8 cellular contexts compared by ENCODE assay signal in the genomic region with DNA sequence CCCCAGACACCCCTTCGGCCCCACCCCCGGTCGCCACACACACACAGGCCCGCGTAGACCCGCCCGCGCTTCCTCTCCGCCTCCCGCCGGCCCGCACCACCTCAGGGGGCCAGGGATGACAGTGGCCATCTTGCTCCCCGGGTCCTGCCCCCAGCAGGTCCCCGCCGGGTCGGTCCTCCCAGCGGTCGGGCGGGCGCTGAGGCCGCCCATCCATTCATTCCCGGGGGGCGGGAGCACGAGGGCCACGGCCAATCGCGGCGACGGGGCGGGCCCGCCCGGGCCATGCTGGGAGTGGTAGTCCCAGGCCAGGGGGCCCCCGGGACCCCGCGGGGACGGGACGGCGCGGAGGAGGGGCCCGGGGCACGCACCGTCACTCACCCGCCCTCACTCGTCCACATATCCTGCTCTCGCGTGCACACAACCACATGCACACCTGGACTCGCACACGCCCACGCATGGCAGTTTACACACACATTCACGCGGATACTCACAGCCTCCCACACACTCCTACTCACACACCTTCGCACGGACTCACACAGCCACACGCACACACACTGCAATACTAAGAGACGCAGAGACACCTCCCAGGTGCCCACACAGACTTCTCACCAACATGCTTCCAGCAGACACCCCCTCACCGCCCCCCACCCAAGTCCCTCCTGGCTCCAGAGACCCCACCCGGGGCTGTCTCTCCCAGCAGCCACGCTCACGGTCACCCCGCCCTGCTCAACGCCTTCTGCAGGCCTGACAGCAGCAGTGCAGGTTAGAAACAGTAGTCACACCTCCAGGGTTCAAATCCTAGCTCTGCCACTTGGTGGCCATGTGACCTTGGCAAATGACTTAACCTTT. TPM values are rescaled to one million over a fixed set of nuclear protein-coding genes. Genes with fewer than 3 reads are reported as not detected.
DNase-seq lines count a peak whose midpoint lies in the region; ATAC-seq lines count a peak whose summit lies in the region.

A gene (minus strand): TSS at position 209 of the 849 bp plus-strand sequence. CDS start 80 bp downstream, at position 129.

- peaks cover 21 to 46% (median 43%) of the 10 kb centered on the region in 3 donors for H3K27me3 Mint-ChIP-seq in immature natural killer cell (ENCODE audit: low read depth in 3 of 3)

- peaks cover 0 to 4% (median 0%) of the 10 kb centered on the region in 6 donors for H3K9me3 Mint-ChIP-seq in immature natural killer cell

- peak within 1 kb of the TSS; percentile 52 to 81 (median 74) for H3K4me3 Mint-ChIP-seq in immature natural killer cell

- in situ Hi-C loops in T47D (cut with HindIII; ENCODE audit: low pct_unique_long_range_greater_than_20kb, low sequenced_read_pairs): no loop called here

- H3K27ac Mint-ChIP-seq in immature natural killer cell: peak within 1 kb of the TSS in 2 of 6 donors; percentile 38 to 75

- peaks cover 3 to 8% (median 4%) of the 10 kb centered on the region in 3 donors for H3K36me3 Mint-ChIP-seq in immature natural killer cell

- peak; percentile 97 for DNase-seq in GM03348 (ENCODE audit: low spot score)
- peak; percentile 62 for DNase-seq in HCEC 1CT
- DNase-seq in NCI-H1092 treated with DMSO at 0.1 percent for 48 hours (lab: John Stamatoyannopoulos, UW): peak; percentile 31
- DNase-seq in T1000 (lab: John Stamatoyannopoulos, UW): peak; percentile 85
- DNase-seq in T47D (ENCODE audit: low read depth in 1 of 2, low spot score in 1 of 2): peak; percentile 89 to 96
- DNase-seq in immature natural killer cell: peak in 1 of 3 donors; percentile 9
- DNase-seq in stimulated activated CD4-positive, alpha-beta T cell treated with anti-CD3 and anti-CD28 coated beads, Interleukin-2, amount 100 ng/mL, for 48 hours: peak; percentile 42 to 52

- no peak for ATAC-seq in GM21515 (IDR thresholded peaks at IDR 0.05; ENCODE audit: unreplicated experiment)

- H3K4me1 Mint-ChIP-seq in immature natural killer cell: peaks cover 18 to 22% of the 10 kb centered on the region in 2 donors

RNA-seq across cellular contexts. Expression of the gene that starts here (rescaled TPM):
- polyA plus RNA-seq in immature natural killer cell: not detected
